In the genomic region with DNA sequence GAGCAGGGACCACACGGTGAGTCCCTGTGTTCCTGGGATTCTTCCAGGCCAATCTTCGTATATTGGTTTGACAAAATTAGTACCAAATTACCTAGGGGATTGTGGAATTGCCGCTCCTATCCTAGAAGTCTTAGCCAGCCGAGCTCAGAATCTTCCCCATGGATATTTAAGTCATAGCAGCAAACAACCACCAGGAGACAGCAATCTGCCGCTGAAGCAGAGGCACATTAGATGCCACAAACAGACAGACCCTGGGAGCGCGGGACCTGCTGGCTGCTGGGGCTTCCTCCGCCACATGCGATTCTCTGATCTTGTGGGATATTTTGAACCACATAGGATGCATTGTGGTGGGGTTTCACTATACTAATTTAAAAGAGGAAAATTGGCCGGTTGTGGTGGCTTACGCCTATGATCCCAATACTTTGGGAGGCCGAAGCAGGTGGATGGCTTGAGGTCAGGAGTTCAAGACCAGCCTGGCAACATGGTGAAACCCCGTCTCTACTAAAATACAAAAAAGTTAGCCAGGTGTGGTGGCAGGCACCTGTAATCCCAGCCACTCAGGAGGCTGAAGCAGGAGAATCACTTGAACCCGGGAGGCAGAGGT, we compare ENCODE assay signal across 8 cellular contexts. TPM values are rescaled to one million over a fixed set of nuclear protein-coding genes. Genes with fewer than 3 reads are reported as not detected.
DNase-seq lines count a peak whose midpoint lies in the region; ATAC-seq and TF ChIP-seq lines count a peak whose summit lies in the region.

No MANE protein-coding gene starts in this region.

- peak; percentile 36 for TF ChIP-seq CTCF in parathyroid adenoma (IDR thresholded peaks at IDR 0.05)

- no peaks in the 10 kb centered on the region for H3K9me3 ChIP-seq in parathyroid adenoma (ENCODE audit: control insufficient read depth, low read length)
- no peaks in the 10 kb centered on the region for H3K9me3 ChIP-seq in CD8-positive, alpha-beta memory T cell (ENCODE audit: low read length)

- DNase-seq in NOMO-1 (lab: John Stamatoyannopoulos, UW; ENCODE audit: unreplicated experiment in 2 of 2) (peak; percentile 3 to 7), NOMO-1 treated with dmso at 0.1 percent for 144 hours (lab: John Stamatoyannopoulos, UW; ENCODE audit: unreplicated experiment) (no peak), NCI-H226 (peak; percentile 8), dedifferentiated amniotic fluid mesenchymal stem cell (ENCODE audit: extremely low spot score) (peak; percentile 40), activated T-cell treated with anti-CD3 and anti-CD28 coated beads for 4 hours (no peak)
- DNase-seq in CD8-positive, alpha-beta memory T cell, result no peak

- no peak for ATAC-seq in HG02852 (IDR thresholded peaks at IDR 0.05; ENCODE audit: unreplicated experiment)

- H3K27me3 ChIP-seq in parathyroid adenoma (ENCODE audit: control insufficient read depth, insufficient read depth, low read length), result no peaks in the 10 kb centered on the region
- no peaks in the 10 kb centered on the region for H3K27me3 ChIP-seq in CD8-positive, alpha-beta memory T cell (ENCODE audit: insufficient read depth, low read length, poor library complexity, severe bottlenecking)

- H3K36me3 Mint-ChIP-seq in CD8-positive, alpha-beta memory T cell, result peaks cover 0 to 1% (median 0%) of the 10 kb centered on the region in 3 donors

- H3K4me3 Mint-ChIP-seq in CD8-positive, alpha-beta memory T cell, result no peak overlapping the region

- H3K36me3 ChIP-seq in parathyroid adenoma (ENCODE audit: control insufficient read depth, insufficient read depth, low read length), result no peaks in the 10 kb centered on the region
- no peaks in the 10 kb centered on the region for H3K36me3 ChIP-seq in CD8-positive, alpha-beta memory T cell (ENCODE audit: insufficient read depth, low read length)

- H3K27me3 Mint-ChIP-seq in CD8-positive, alpha-beta memory T cell, result peaks cover 12 to 20% of the 10 kb centered on the region in 2 donors

- H3K9me3 Mint-ChIP-seq in CD8-positive, alpha-beta memory T cell, result peaks cover 0 to 2% (median 0%) of the 10 kb centered on the region in 5 donors

- H3K4me1 Mint-ChIP-seq in CD8-positive, alpha-beta memory T cell, result no peaks in the 10 kb centered on the region

- CTCF ChIA-PET in CD8-positive, alpha-beta memory T cell (lab: Charles Lee), result interaction anchor here (1.2 to 5.2 kb wide), 2 partner anchors 9 to 67 kb away, joined by 6 to 32 read pairs; no protein-coding TSS in a partner anchor

- no peaks in the 10 kb centered on the region for H3K4me1 ChIP-seq in parathyroid adenoma
- no peaks in the 10 kb centered on the region for H3K4me1 ChIP-seq in CD8-positive, alpha-beta memory T cell (ENCODE audit: insufficient read depth, low read length)

- no peak overlapping the region for H3K9ac ChIP-seq in parathyroid adenoma

- H3K4me2 ChIP-seq in parathyroid adenoma (ENCODE audit: low read length), result no peak overlapping the region

- no peaks in the 10 kb centered on the region for H3K79me2 ChIP-seq in parathyroid adenoma

- H3K4me3 ChIP-seq in parathyroid adenoma (ENCODE audit: low read depth, low read length), result no peak overlapping the region
- no peak overlapping the region for H3K4me3 ChIP-seq in CD8-positive, alpha-beta memory T cell (ENCODE audit: low read length)

- no peak overlapping the region for H3K27ac ChIP-seq in parathyroid adenoma
- H3K27ac ChIP-seq in CD8-positive, alpha-beta memory T cell (ENCODE audit: low read depth, low read length), result no peak overlapping the region

- no peak overlapping the region for H2AFZ ChIP-seq in parathyroid adenoma

- POLR2A ChIA-PET in CD8-positive, alpha-beta memory T cell (lab: Charles Lee), result no interaction called here

- H3K27ac Mint-ChIP-seq in CD8-positive, alpha-beta memory T cell, result peak overlapping the region in 1 of 8 donors; percentile 14

RNA-seq across cellular contexts. Expression of gene ZBTB43, which starts 31.7 kb away (rescaled TPM):
- 10 to 100 TPM; 21.8 to 22.8 TPM for total RNA-seq in CD8-positive, alpha-beta memory T cell
- polyA plus RNA-seq in CD8-positive, alpha-beta memory T cell, result 14.6 TPM

Comparison
In these comparisons a context has a peak if more than half of its experiments do, and no peak if none do; other contexts are left out.
1. DNase-seq: peak in NOMO-1 (2 of 2), NCI-H226 (single experiment) and dedifferentiated amniotic fluid mesenchymal stem cell (single experiment); none in NOMO-1 treated with dmso at 0.1 percent for 144 hours (single experiment), CD8-positive, alpha-beta memory T cell (0 of 5) and activated T-cell treated with anti-CD3 and anti-CD28 coated beads for 4 hours (single experiment).